In the genomic region with DNA sequence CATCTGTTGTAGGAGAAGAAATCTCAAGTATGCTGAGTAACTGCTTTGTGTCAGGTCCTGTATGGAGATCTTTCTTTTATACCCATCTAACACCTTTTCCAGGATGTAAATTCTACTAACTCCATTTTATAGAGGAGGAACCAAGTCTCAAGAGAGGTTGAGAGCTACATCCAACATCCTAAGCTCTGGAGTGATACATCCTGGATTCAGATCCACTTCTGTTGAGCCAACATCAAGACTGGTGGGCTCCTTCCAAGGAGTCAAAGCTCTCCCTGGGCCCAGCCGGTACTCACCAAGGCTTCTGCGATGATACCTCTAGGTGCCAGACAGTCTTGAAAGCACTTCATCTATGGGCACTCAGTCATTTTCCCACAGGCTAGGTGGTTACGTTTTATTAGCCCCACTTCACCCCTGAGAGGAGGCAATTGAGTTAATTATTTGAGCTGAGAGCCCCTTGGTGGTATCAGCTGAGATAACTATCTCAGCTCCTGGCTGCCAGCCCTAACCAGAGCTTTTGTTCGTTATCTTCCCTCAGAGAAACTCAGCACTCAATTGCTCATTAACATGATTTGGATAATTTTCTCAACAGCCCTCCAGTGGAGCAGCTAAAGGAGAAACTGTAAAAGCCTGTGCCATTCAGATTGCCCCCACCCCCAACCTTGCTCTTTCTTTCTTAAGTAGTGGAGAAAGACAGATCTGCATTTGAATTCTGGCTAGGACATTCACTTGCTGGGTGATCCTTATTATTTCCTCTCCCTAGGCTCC, we compare ENCODE assay signal across 1 cellular context.
A peak's percentile ranks its signal among the peaks of the same experiment; 100 is the strongest.
TF ChIP-seq lines count a peak whose summit lies in the region.

No MANE protein-coding gene starts in this region.

TF ChIP-seq in HEK293, 187 proteins besides CTCF, POLR2A, EP300 and RAD21 (continued from another document):
- TF ChIP-seq, protein P1, sequence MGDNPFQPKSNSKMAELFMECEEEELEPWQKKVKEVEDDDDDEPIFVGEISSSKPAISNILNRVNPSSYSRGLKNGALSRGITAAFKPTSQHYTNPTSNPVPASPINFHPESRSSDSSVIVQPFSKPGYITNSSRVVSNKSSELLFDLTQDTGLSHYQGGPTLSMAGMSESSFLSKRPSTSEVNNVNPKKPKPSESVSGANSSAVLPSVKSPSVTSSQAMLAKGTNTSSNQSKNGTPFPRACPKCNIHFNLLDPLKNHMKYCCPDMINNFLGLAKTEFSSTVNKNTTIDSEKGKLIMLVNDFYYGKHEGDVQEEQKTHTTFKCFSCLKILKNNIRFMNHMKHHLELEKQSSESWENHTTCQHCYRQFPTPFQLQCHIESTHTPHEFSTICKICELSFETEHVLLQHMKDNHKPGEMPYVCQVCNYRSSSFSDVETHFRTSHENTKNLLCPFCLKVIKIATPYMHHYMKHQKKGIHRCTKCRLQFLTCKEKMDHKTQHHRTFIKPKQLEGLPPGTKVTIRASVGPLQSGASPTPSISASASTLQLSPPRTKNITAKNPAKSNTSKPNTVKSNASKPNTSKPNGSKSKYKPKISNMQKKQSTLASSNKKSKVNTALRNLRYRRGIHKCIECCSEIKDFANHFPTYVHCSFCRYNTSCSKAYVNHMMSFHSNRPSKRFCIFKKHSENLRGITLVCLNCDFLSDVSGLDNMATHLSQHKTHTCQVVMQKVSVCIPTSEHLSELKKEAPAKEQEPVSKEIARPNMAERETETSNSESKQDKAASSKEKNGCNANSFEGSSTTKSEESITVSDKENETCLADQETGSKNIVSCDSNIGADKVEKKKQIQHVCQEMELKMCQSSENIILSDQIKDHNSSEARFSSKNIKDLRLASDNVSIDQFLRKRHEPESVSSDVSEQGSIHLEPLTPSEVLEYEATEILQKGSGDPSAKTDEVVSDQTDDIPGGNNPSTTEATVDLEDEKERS (tag by site-specific recombination; IDR thresholded peaks at IDR 0.05), result no peak
- TF ChIP-seq ZNF558 (tag by site-specific recombination; IDR thresholded peaks at IDR 0.05), result no peak
- TF ChIP-seq, protein P2, sequence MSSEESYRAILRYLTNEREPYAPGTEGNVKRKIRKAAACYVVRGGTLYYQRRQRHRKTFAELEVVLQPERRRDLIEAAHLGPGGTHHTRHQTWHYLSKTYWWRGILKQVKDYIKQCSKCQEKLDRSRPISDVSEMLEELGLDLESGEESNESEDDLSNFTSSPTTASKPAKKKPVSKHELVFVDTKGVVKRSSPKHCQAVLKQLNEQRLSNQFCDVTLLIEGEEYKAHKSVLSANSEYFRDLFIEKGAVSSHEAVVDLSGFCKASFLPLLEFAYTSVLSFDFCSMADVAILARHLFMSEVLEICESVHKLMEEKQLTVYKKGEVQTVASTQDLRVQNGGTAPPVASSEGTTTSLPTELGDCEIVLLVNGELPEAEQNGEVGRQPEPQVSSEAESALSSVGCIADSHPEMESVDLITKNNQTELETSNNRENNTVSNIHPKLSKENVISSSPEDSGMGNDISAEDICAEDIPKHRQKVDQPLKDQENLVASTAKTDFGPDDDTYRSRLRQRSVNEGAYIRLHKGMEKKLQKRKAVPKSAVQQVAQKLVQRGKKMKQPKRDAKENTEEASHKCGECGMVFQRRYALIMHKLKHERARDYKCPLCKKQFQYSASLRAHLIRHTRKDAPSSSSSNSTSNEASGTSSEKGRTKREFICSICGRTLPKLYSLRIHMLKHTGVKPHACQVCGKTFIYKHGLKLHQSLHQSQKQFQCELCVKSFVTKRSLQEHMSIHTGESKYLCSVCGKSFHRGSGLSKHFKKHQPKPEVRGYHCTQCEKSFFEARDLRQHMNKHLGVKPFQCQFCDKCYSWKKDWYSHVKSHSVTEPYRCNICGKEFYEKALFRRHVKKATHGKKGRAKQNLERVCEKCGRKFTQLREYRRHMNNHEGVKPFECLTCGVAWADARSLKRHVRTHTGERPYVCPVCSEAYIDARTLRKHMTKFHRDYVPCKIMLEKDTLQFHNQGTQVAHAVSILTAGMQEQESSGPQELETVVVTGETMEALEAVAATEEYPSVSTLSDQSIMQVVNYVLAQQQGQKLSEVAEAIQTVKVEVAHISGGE (tag by site-specific recombination; conservative IDR thresholded peaks at IDR 0.05; ENCODE audit: low read depth), result no peak; the same call in 1 of the 2 replicates
- TF ChIP-seq ZSCAN16 (tag by site-specific recombination; IDR thresholded peaks at IDR 0.05), result peak; percentile 73
- TF ChIP-seq ZBTB17 (tag by site-specific recombination; IDR thresholded peaks at IDR 0.05), result peak; percentile 64
- TF ChIP-seq ZNF776 (tag by site-specific recombination; IDR thresholded peaks at IDR 0.05; ENCODE audit: borderline replicate concordance), result no peak
- TF ChIP-seq, protein P3, sequence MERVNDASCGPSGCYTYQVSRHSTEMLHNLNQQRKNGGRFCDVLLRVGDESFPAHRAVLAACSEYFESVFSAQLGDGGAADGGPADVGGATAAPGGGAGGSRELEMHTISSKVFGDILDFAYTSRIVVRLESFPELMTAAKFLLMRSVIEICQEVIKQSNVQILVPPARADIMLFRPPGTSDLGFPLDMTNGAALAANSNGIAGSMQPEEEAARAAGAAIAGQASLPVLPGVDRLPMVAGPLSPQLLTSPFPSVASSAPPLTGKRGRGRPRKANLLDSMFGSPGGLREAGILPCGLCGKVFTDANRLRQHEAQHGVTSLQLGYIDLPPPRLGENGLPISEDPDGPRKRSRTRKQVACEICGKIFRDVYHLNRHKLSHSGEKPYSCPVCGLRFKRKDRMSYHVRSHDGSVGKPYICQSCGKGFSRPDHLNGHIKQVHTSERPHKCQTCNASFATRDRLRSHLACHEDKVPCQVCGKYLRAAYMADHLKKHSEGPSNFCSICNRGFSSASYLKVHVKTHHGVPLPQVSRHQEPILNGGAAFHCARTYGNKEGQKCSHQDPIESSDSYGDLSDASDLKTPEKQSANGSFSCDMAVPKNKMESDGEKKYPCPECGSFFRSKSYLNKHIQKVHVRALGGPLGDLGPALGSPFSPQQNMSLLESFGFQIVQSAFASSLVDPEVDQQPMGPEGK (tag by site-specific recombination; IDR thresholded peaks at IDR 0.05), result peak; percentile 56
- TF ChIP-seq, protein P4, sequence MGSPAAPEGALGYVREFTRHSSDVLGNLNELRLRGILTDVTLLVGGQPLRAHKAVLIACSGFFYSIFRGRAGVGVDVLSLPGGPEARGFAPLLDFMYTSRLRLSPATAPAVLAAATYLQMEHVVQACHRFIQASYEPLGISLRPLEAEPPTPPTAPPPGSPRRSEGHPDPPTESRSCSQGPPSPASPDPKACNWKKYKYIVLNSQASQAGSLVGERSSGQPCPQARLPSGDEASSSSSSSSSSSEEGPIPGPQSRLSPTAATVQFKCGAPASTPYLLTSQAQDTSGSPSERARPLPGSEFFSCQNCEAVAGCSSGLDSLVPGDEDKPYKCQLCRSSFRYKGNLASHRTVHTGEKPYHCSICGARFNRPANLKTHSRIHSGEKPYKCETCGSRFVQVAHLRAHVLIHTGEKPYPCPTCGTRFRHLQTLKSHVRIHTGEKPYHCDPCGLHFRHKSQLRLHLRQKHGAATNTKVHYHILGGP (tag by site-specific recombination; IDR thresholded peaks at IDR 0.05), result no peak
- no peak for TF ChIP-seq ZNF514 (tag by site-specific recombination; IDR thresholded peaks at IDR 0.05)
- no peak for TF ChIP-seq ZFHX2 (tag by site-specific recombination; conservative IDR thresholded peaks at IDR 0.05)
- no peak for TF ChIP-seq ZNF473 (tag by site-specific recombination; IDR thresholded peaks at IDR 0.05)
- TF ChIP-seq ZNF2 (tag by site-specific recombination; IDR thresholded peaks at IDR 0.05), result peak; percentile 81
- 0 out of 2 replicates have a peak, but pooled peaks have one; percentile 10 for TF ChIP-seq ZNF426 (tag by site-specific recombination; IDR thresholded peaks at IDR 0.05)
- TF ChIP-seq ZNF391 (tag by site-specific recombination; IDR thresholded peaks at IDR 0.05; ENCODE audit: borderline replicate concordance, low read depth), result peak; percentile 86; the same call in 1 of the 2 replicates
- TF ChIP-seq, protein P5, sequence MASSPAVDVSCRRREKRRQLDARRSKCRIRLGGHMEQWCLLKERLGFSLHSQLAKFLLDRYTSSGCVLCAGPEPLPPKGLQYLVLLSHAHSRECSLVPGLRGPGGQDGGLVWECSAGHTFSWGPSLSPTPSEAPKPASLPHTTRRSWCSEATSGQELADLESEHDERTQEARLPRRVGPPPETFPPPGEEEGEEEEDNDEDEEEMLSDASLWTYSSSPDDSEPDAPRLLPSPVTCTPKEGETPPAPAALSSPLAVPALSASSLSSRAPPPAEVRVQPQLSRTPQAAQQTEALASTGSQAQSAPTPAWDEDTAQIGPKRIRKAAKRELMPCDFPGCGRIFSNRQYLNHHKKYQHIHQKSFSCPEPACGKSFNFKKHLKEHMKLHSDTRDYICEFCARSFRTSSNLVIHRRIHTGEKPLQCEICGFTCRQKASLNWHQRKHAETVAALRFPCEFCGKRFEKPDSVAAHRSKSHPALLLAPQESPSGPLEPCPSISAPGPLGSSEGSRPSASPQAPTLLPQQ (tag by site-specific recombination; IDR thresholded peaks at IDR 0.05), result peak; percentile 78; the same call in 1 of the 2 replicates
- no peak for TF ChIP-seq ZNF121 (tag by site-specific recombination; IDR thresholded peaks at IDR 0.05)
- no peak for TF ChIP-seq ZNF174 (tag by site-specific recombination; IDR thresholded peaks at IDR 0.05)
- no peak for TF ChIP-seq ZNF311 (tag by site-specific recombination; IDR thresholded peaks at IDR 0.05; ENCODE audit: borderline replicate concordance)
